In genomic region chr10:73810735-73811465, GRCh38 we compare ENCODE assay signal across 8 cellular contexts. TPM values are rescaled to one million over a fixed set of nuclear protein-coding genes. Genes with fewer than 3 reads are reported as not detected.
DNase-seq lines count a peak whose midpoint lies in the region; ATAC-seq and TF ChIP-seq lines count a peak whose summit lies in the region.

No MANE protein-coding gene starts in this region.

- peak; percentile 29 for ATAC-seq in HG03439 (IDR thresholded peaks at IDR 0.05; ENCODE audit: unreplicated experiment)
- ATAC-seq in lung (ENCODE audit: insufficient read depth, low FRiP score), result peak; percentile 20

- TF ChIP-seq CTCF in WI38 (IDR thresholded peaks at IDR 0.05; ENCODE audit: low read depth, low read length) (no peak), choroid plexus epithelial cell (conservative IDR thresholded peaks at IDR 0.05; ENCODE audit: low read depth, low read length) (no peak), lung (IDR thresholded peaks at IDR 0.05; ENCODE audit: control extremely low read depth, extremely low read depth) (no peak)

- H3K4me3 ChIP-seq in WI38 (ENCODE audit: low read depth, low read length) (peak overlapping the region; percentile 76), choroid plexus epithelial cell (ENCODE audit: low read depth, low read length) (peak overlapping the region; percentile 80), lung (peak overlapping the region; percentile 83)

- H3K27me3 ChIP-seq in lung (ENCODE audit: control insufficient read depth, insufficient read depth), result no peaks in the 10 kb centered on the region

- peak overlapping the region; percentile 89 to 93 for H3K27ac ChIP-seq in lung (ENCODE audit: low read depth in 1 of 2, low read length in 1 of 2)

- peak; percentile 52 for DNase-seq in AG08396 (ENCODE audit: low spot score)
- peak; percentile 25 for DNase-seq in GM19240 (ENCODE audit: insufficient read length, low spot score)
- DNase-seq in choroid plexus epithelial cell (ENCODE audit: low read depth), result peak; percentile 51
- peak; percentile 44 for DNase-seq in lung (ENCODE audit: low spot score)
- peak; percentile 13 to 28 for DNase-seq in stimulated activated CD8-positive, alpha-beta memory T cell treated with anti-CD3 and anti-CD28 coated beads, Interleukin-4, amount 100 ng/mL, for 1 hour (ENCODE audit: low read depth in 2 of 2, low spot score in 1 of 2)
- DNase-seq in NCI-H526 treated with DMSO at 0.1 percent for 48 hours (lab: John Stamatoyannopoulos, UW), result no peak

- H3K36me3 ChIP-seq in lung (ENCODE audit: control insufficient read depth in 2 of 2, insufficient read depth in 2 of 2, low read length in 2 of 2), result peaks cover 6 to 28% of the 10 kb centered on the region in 2 donors

- no peaks in the 10 kb centered on the region for H3K4me1 ChIP-seq in lung (ENCODE audit: control insufficient read depth in 2 of 2, insufficient read depth in 2 of 2, low read length in 2 of 2)

- WGBS in lung, 2 donors, result 0 to 1% methylated on average over 38 to 63 of the region's 63 CpGs

- H3K9me3 ChIP-seq in lung (ENCODE audit: control insufficient read depth in 2 of 2, insufficient read depth in 1 of 2, low read length in 1 of 2), result no peaks in the 10 kb centered on the region

RNA-seq across cellular contexts. Expression of gene NDST2, which starts 0.5 kb away (rescaled TPM):
- total RNA-seq in lung, result 10 to 100 TPM; 30.8 to 38.7 TPM
- polyA plus RNA-seq in lung, result 10 to 100 TPM; 10.9 to 35.3 TPM

RNA-seq across cellular contexts. Expression of gene ZSWIM8, which starts 25.5 kb away (rescaled TPM):
- total RNA-seq in lung, result 100 to 1,000 TPM in 1 of 2 donors, 10 to 100 TPM in 1; 78.0 to 108 TPM
- polyA plus RNA-seq in lung, result 100 to 1,000 TPM in 1 of 2 donors, 10 to 100 TPM in 1; 70.3 to 113 TPM

RNA-seq across cellular contexts. Expression of gene CHCHD1, which starts 29.1 kb away (rescaled TPM):
- total RNA-seq in lung, result 10 to 100 TPM; 18.7 to 22.5 TPM
- polyA plus RNA-seq in lung, result 10 to 100 TPM; 53.2 to 88.3 TPM
